In genomic region chr3:168249048-168249538, GRCh38 we compare ENCODE assay signal across 8 cellular contexts.
DNase-seq lines count a peak whose midpoint lies in the region; ATAC-seq and TF ChIP-seq lines count a peak whose summit lies in the region.

No MANE protein-coding gene starts in this region.

- H3K9me3 ChIP-seq in colonic mucosa (no peaks in the 10 kb centered on the region), vagina (no peaks in the 10 kb centered on the region)

- intact Hi-C loops in colonic mucosa (cut with DNase I) (no loop called here), vagina (cut with DNase I) (no loop called here)

- peak overlapping the region in 1 of 2 donors; percentile 8 for H3K9ac ChIP-seq in colonic mucosa (ENCODE audit: low read depth in 2 of 2, low read length in 2 of 2)

- TF ChIP-seq POLR2A in vagina (IDR thresholded peaks at IDR 0.05): no peak

- H3K4me3 ChIP-seq in colonic mucosa (peak overlapping the region; percentile 52), vagina (peak overlapping the region; percentile 49 to 66)

- no peak overlapping the region for H3K27ac ChIP-seq in colonic mucosa
- H3K27ac ChIP-seq in vagina: no peak overlapping the region

- peaks cover 10% of the 10 kb centered on the region for H3K4me1 ChIP-seq in colonic mucosa
- H3K4me1 ChIP-seq in vagina: peaks cover 25% of the 10 kb centered on the region

- H3K27me3 Mint-ChIP-seq in memory B cell: peaks cover 10% of the 10 kb centered on the region

- H3K9me3 Mint-ChIP-seq in memory B cell: no peaks in the 10 kb centered on the region

- ATAC-seq in GM21526 (IDR thresholded peaks at IDR 0.05; ENCODE audit: low FRiP score, unreplicated experiment) (peak; percentile 5), memory B cell (ENCODE audit: low read depth) (no peak)

- H3K27me3 ChIP-seq in colonic mucosa: peaks cover 34% of the 10 kb centered on the region
- no peaks in the 10 kb centered on the region for H3K27me3 ChIP-seq in vagina

- H3K4me1 Mint-ChIP-seq in memory B cell: peaks cover 11% of the 10 kb centered on the region

- H3K4me3 Mint-ChIP-seq in memory B cell: peak overlapping the region; percentile 76

- TF ChIP-seq CTCF in colonic mucosa (IDR thresholded peaks at IDR 0.05): no peak
- no peak for TF ChIP-seq CTCF in vagina (IDR thresholded peaks at IDR 0.05)

- H3K36me3 Mint-ChIP-seq in memory B cell: no peaks in the 10 kb centered on the region

- H3K36me3 ChIP-seq in colonic mucosa: no peaks in the 10 kb centered on the region
- no peaks in the 10 kb centered on the region for H3K36me3 ChIP-seq in vagina

- H3K27ac Mint-ChIP-seq in memory B cell: no peak overlapping the region

- peak; percentile 3 for DNase-seq in DMS114 treated with DMSO at 0.1 percent for 48 hours (lab: John Stamatoyannopoulos, UW; ENCODE audit: unreplicated experiment)
- DNase-seq in NCI-H146 (lab: John Stamatoyannopoulos, UW): peak; percentile 95
- DNase-seq in colonic mucosa: no peak
- no peak for DNase-seq in memory B cell (ENCODE audit: low spot score in 2 of 2)
- no peak for DNase-seq in vagina (ENCODE audit: extremely low spot score in 2 of 2)
- no peak for DNase-seq in GDM1 (lab: John Stamatoyannopoulos, UW)
- DNase-seq in T-helper 9 cell: no peak

Comparison
In these comparisons a context has a peak if more than half of its experiments do, and no peak if none do; other contexts are left out.
1. DNase-seq: peak in DMS114 treated with DMSO at 0.1 percent for 48 hours (single experiment) and NCI-H146 (single experiment); none in colonic mucosa (single experiment), memory B cell (0 of 2), vagina (0 of 2), GDM1 (single experiment) and T-helper 9 cell (single experiment).